In genomic region chr7:30286749-30287148, GRCh38 we compare ENCODE assay signal across 8 cellular contexts. TPM values are rescaled to one million over a fixed set of nuclear protein-coding genes. Genes with fewer than 3 reads are reported as not detected.
A peak's percentile ranks its signal among the peaks of the same experiment; 100 is the strongest.
DNase-seq lines count a peak whose midpoint lies in the region; ATAC-seq, FAIRE-seq and TF ChIP-seq lines count a peak whose summit lies in the region.

No MANE protein-coding gene starts in this region.

- TF ChIP-seq CTCF in left ventricle myocardium inferior (IDR thresholded peaks at IDR 0.05; ENCODE audit: borderline replicate concordance), result no peak
- TF ChIP-seq CTCF in right atrium auricular region (IDR thresholded peaks at IDR 0.05), result no peak
- no peak for TF ChIP-seq CTCF in GM12878 (IDR thresholded peaks at IDR 0.05 in 2 of 3, conservative IDR thresholded peaks at IDR 0.05 in 1 of 3; ENCODE audit: control insufficient read depth in 2 of 3, extremely low read depth in 1 of 3, insufficient read depth in 1 of 3, low read depth in 3 of 3, low read length in 3 of 3)

- no peak overlapping the region for H3K9ac ChIP-seq in GM12878 (ENCODE audit: control insufficient read depth, insufficient read depth, low read length)

- ATAC-seq in GM12878 (no peak), GM18517 (IDR thresholded peaks at IDR 0.05; ENCODE audit: unreplicated experiment) (no peak)

- RAD21 ChIA-PET in GM12878 (lab: Charles Lee; ENCODE audit: unreplicated experiment), result interaction anchor here (2.0 to 5.3 kb wide), 2 partner anchors 8 to 62 kb away, joined by 7 to 28 read pairs; no protein-coding TSS in a partner anchor

- POLR2A ChIA-PET in GM12878 (lab: Charles Lee), result interaction anchor here (0.6 to 3.1 kb wide), 4 partner anchors 25 to 111 kb away, joined by 3 to 23 read pairs (median 4); no protein-coding TSS in a partner anchor
- POLR2A ChIA-PET in HEK293T (lab: Yijun Ruan, JAX), result no interaction called here

- TF ChIP-seq POLR2A in GM12878 (IDR thresholded peaks at IDR 0.05; ENCODE audit: low read depth, low read length), result no peak

- H4K20me1 ChIP-seq in GM12878 (ENCODE audit: control insufficient read depth, insufficient read depth), result no peaks in the 10 kb centered on the region

- no peaks in the 10 kb centered on the region for H3K27me3 ChIP-seq in left ventricle myocardium inferior (ENCODE audit: low read depth)
- H3K27me3 ChIP-seq in right atrium auricular region, result no peaks in the 10 kb centered on the region
- no peaks in the 10 kb centered on the region for H3K27me3 ChIP-seq in GM12878 (replicated peaks in 1 of 2; ENCODE audit: control insufficient read depth in 2 of 2, insufficient read depth in 2 of 2, low read length in 1 of 2)

- SMC1A ChIA-PET in GM12878 (lab: Charles Lee; ENCODE audit: uncharacterized antibody, unreplicated experiment), result interaction anchor here (0.6 to 2.8 kb wide), 10 partner anchors 20 to 210 kb away, joined by 3 to 10 read pairs (median 3); no protein-coding TSS in a partner anchor

- TF ChIP-seq RAD21 in GM12878 (IDR thresholded peaks at IDR 0.05; ENCODE audit: insufficient read depth, low read depth, low read length), result no peak

- H3K9me3 ChIP-seq in left ventricle myocardium inferior (replicated peaks), result no peaks in the 10 kb centered on the region
- no peaks in the 10 kb centered on the region for H3K9me3 ChIP-seq in right atrium auricular region
- H3K9me3 ChIP-seq in GM12878 (replicated peaks; ENCODE audit: control insufficient read depth, insufficient read depth, low read length), result no peaks in the 10 kb centered on the region
- H3K9me3 ChIP-seq in mesodermal cell (ENCODE audit: control insufficient read depth, low read length), result no peaks in the 10 kb centered on the region

- CTCF ChIA-PET in GM12878 (lab: Yijun Ruan, JAX) (interaction anchor here (0.6 to 1.7 kb wide), 6 partner anchors 11 to 69 kb away, joined by 3 to 5 read pairs (median 4); no protein-coding TSS in a partner anchor), HEK293T (lab: Yijun Ruan, JAX) (no interaction called here)

- 66% methylated on average over 11 of the region's 11 CpGs for WGBS in GM12878 (ENCODE audit: insufficient coverage, insufficient replicate concordance, low lambda C conversion rate, missing lambda C conversion rate)
- WGBS in mesodermal cell (ENCODE audit: insufficient coverage in 2 of 2), 2 experiments, result 100% methylated on average over 2 of the region's 11 CpGs; no CpG with 5 or more reads in 1 of the 2 experiments

- in situ Hi-C loops in GM12878 (cut with MboI), result no loop called here

- intact Hi-C loops in left ventricle myocardium inferior (cut with micrococcal nuclease) (no loop called here), GM12878 (cut with micrococcal nuclease; ENCODE audit: unreplicated experiment) (loop anchor here (10.0 kb wide), 1 partner anchor 158 kb away; no protein-coding TSS in a partner anchor)

- peaks cover 68% of the 10 kb centered on the region for H3K4me1 ChIP-seq in left ventricle myocardium inferior
- H3K4me1 ChIP-seq in right atrium auricular region, result peaks cover 0 to 42% of the 10 kb centered on the region in 2 donors
- peaks cover 5% of the 10 kb centered on the region for H3K4me1 ChIP-seq in GM12878 (ENCODE audit: control insufficient read depth, insufficient read depth, low read length)
- H3K4me1 ChIP-seq in mesodermal cell (ENCODE audit: control insufficient read depth, insufficient read depth, low read length, poor library complexity, severe bottlenecking), result peaks cover 15% of the 10 kb centered on the region

- peaks cover 32% of the 10 kb centered on the region for H3K79me2 ChIP-seq in GM12878 (ENCODE audit: control insufficient read depth, insufficient read depth, low read length)

- TSS peak; percentile 56 for BruUV-seq in GM12878 (replicated peaks; lab: Mats Ljungman, UMichigan)

- H3K27ac ChIP-seq in left ventricle myocardium inferior (replicated peaks) (peak overlapping the region; percentile 99), right atrium auricular region (no peak overlapping the region), GM12878 (ENCODE audit: control insufficient read depth, insufficient read depth) (no peak overlapping the region), mesodermal cell (ENCODE audit: low read depth, low read length, severe bottlenecking) (no peak overlapping the region)

- DNase-seq in left ventricle myocardium inferior (no peak), right atrium auricular region (ENCODE audit: low spot score) (no peak), GM12878 (ENCODE audit: low read depth, low spot score) (no peak), C1 segment of cervical spinal cord (lab: John Stamatoyannopoulos, UW) (no peak), HEK293T (ENCODE audit: extremely low spot score) (no peak), NCI-H774 (lab: John Stamatoyannopoulos, UW) (no peak)

- H3K36me3 ChIP-seq in left ventricle myocardium inferior (no peaks in the 10 kb centered on the region), right atrium auricular region (no peaks in the 10 kb centered on the region), GM12878 (ENCODE audit: control insufficient read depth in 2 of 2, insufficient read depth in 2 of 2, low read length in 1 of 2) (no peaks in the 10 kb centered on the region), mesodermal cell (ENCODE audit: control insufficient read depth, insufficient read depth, low read length) (no peaks in the 10 kb centered on the region)

- TF ChIP-seq EP300 in GM12878 (IDR thresholded peaks at IDR 0.05; ENCODE audit: borderline replicate concordance in 1 of 2, control insufficient read depth in 1 of 2, low read depth in 2 of 2, low read length in 2 of 2), result no peak

- H2AFZ ChIP-seq in GM12878 (ENCODE audit: control insufficient read depth, low read depth, low read length), result no peak overlapping the region

- peak overlapping the region; percentile 95 for H3K4me2 ChIP-seq in GM12878 (ENCODE audit: control insufficient read depth, insufficient read depth)

- no peak for FAIRE-seq in GM12878 (lab: Jason Lieb, UNC)

- H3K4me3 ChIP-seq in left ventricle myocardium inferior (peak overlapping the region; percentile 87), right atrium auricular region (peak overlapping the region in 1 of 2 donors; percentile 85), GM12878 (peak overlapping the region; percentile 83), mesodermal cell (ENCODE audit: extremely low read depth, insufficient read depth, low read length, poor library complexity, severe bottlenecking) (peak overlapping the region; percentile 66)

TF ChIP-seq in GM12878, 131 proteins besides CTCF, POLR2A, EP300 and RAD21 (continues in another document):
- TF ChIP-seq CBX3 (IDR thresholded peaks at IDR 0.05; ENCODE audit: borderline replicate concordance, low read depth), result no peak
- peak; percentile 98 for TF ChIP-seq MLLT1 (IDR thresholded peaks at IDR 0.05)

TF ChIP-seq in HEK293T, 16 proteins besides CTCF, POLR2A, EP300 and RAD21:
- TF ChIP-seq TARDBP (IDR thresholded peaks at IDR 0.05) (no peak), ELF4 (IDR thresholded peaks at IDR 0.05) (no peak), CTBP1 (IDR thresholded peaks at IDR 0.05; ENCODE audit: borderline replicate concordance) (no peak)

RNA-seq across cellular contexts. Expression of gene ZNRF2, which starts 2.4 kb away (rescaled TPM):
- total RNA-seq in left ventricle myocardium inferior (10.9 TPM), right atrium auricular region (1 to 10 TPM; 7.6 to 9.7 TPM), GM12878 (2014; rRNA removed) (20.1 and 20.4 TPM in 2 replicates), GM12878 (2014; rRNA removed; fragmentation: Illumina TruSeq; extraction: Trizol) (10.2 and 11.8 TPM in 2 replicates), GM12878 (2021) (16.1 and 16.8 TPM in 2 replicates)
- 35.6 and 39.6 TPM in 2 replicates for total RNA-seq in GM12878 (2013; cell fraction: nucleolus; rRNA removed)
- polyA plus RNA-seq in GM12878 (2011; ENCODE audit: low read depth), result 2.0 TPM
- polyA plus RNA-seq in GM12878 (2011; rRNA removed) (9.3 and 15.3 TPM in 2 replicates), GM12878 (2014; fragmentation: Illumina TruSeq; extraction: Trizol) (10.5 and 12.9 TPM in 2 replicates), GM12878 (2014; fragmentation: Nextera tagmentation; extraction: Ambion mirVana) (1 to 10 TPM; 3.1 to 4.0 TPM), GM12878 (2014; rRNA removed) (9.6 and 9.7 TPM in 2 replicates), GM12878 (2016; fragmentation: Nextera tagmentation; extraction: Ambion mirVana) (1 to 10 TPM; 1.2 to 1.6 TPM)
- polyA plus RNA-seq in GM12878 (2011; cell fraction: cytosol; rRNA removed), result 3.2 and 3.8 TPM in 2 replicates
- polyA plus RNA-seq in GM12878 (2011; cell fraction: nucleus; rRNA removed), result 4.7 and 4.9 TPM in 2 replicates
- 5.0 and 5.9 TPM in 2 replicates for polyA plus RNA-seq in GM12878 (2012)
- 5.7 and 8.9 TPM in 2 replicates for polyA minus RNA-seq in GM12878 (2011; rRNA and poly(A)+ RNA removed)
- 4.8 and 4.9 TPM in 2 replicates for polyA minus RNA-seq in GM12878 (2011; cell fraction: cytosol; rRNA and poly(A)+ RNA removed)
- 19.3 and 41.0 TPM in 2 replicates for polyA minus RNA-seq in GM12878 (2011; cell fraction: nucleus; rRNA and poly(A)+ RNA removed)
- polyA plus RNA-seq in mesodermal cell (2013, experiment 1 of 2), result 6.6 TPM
- polyA plus RNA-seq in mesodermal cell (2013, experiment 2 of 2), result 7.1 TPM
